In genomic region chr11:67613960-67614715, GRCh38 we compare ENCODE assay signal across 1 cellular context.
A peak's percentile ranks its signal among the peaks of the same experiment; 100 is the strongest.
TF ChIP-seq lines count a peak whose summit lies in the region.

No MANE protein-coding gene starts in this region.

TF ChIP-seq in GM12878, 131 proteins besides CTCF, POLR2A, EP300 and RAD21 (continues in another document):
- no peak; the same call in 1 of the 2 replicates for TF ChIP-seq FOXK2 (IDR thresholded peaks at IDR 0.05)
- TF ChIP-seq NBN (IDR thresholded peaks at IDR 0.05) = peak; percentile 97
- no peak for TF ChIP-seq KDM1A (IDR thresholded peaks at IDR 0.05; ENCODE audit: borderline replicate concordance)
- no peak for TF ChIP-seq FOXM1 (IDR thresholded peaks at IDR 0.05; ENCODE audit: low read depth, low read length)
- peak; percentile 37; the same call in 1 of the 2 replicates for TF ChIP-seq NR2F1 (conservative IDR thresholded peaks at IDR 0.05)
- no peak for TF ChIP-seq BRCA1 (IDR thresholded peaks at IDR 0.05; ENCODE audit: low read depth, low read length)
- TF ChIP-seq NFXL1 (IDR thresholded peaks at IDR 0.05; ENCODE audit: borderline replicate concordance) = peak; percentile 84
- TF ChIP-seq YY1 (IDR thresholded peaks at IDR 0.05; ENCODE audit: low read depth, low read length) = peak; percentile 94
- peak; percentile 12; the same call in 1 of the 2 replicates for TF ChIP-seq ZNF592 (IDR thresholded peaks at IDR 0.05)
- no peak for TF ChIP-seq MXI1 (IDR thresholded peaks at IDR 0.05; ENCODE audit: low read depth, low read length)
- TF ChIP-seq ZBTB4 (CRISPR knock-in tag; IDR thresholded peaks at IDR 0.05) = no peak
- TF ChIP-seq IRF5 (IDR thresholded peaks at IDR 0.05; ENCODE audit: borderline replicate concordance) = no peak
- no peak for TF ChIP-seq REST (IDR thresholded peaks at IDR 0.05; ENCODE audit: low read depth, low read length)
- peak; percentile 94 for TF ChIP-seq IKZF1 (conservative IDR thresholded peaks at IDR 0.05)
- TF ChIP-seq WRNIP1 (IDR thresholded peaks at IDR 0.05; ENCODE audit: borderline replicate concordance, low read depth, low read length) = no peak
- peak; percentile 75 for TF ChIP-seq RUNX3 (IDR thresholded peaks at IDR 0.05; ENCODE audit: low read length)
- TF ChIP-seq PAX5 (IDR thresholded peaks at IDR 0.05; ENCODE audit: borderline replicate concordance, low read depth, low read length) = peak; percentile 72; the same call in 1 of the 2 replicates
- TF ChIP-seq RELA (IDR thresholded peaks at IDR 0.05; ENCODE audit: borderline replicate concordance, partially characterized antibody) = peak; percentile 98
- TF ChIP-seq SIN3A (IDR thresholded peaks at IDR 0.05; ENCODE audit: low read depth, low read length) = peak; percentile 58; the same call in 1 of the 2 replicates
- no peak for TF ChIP-seq NR2C2 (IDR thresholded peaks at IDR 0.05; ENCODE audit: borderline replicate concordance, control insufficient read depth, insufficient read length, low read depth)
- no peak for TF ChIP-seq BCL11A (IDR thresholded peaks at IDR 0.05; ENCODE audit: low read depth, low read length)
- no peak for TF ChIP-seq MEF2A (IDR thresholded peaks at IDR 0.05; ENCODE audit: insufficient read depth, low read depth, low read length)
- no peak for TF ChIP-seq ZSCAN29 (IDR thresholded peaks at IDR 0.05)
- TF ChIP-seq SUPT20H (IDR thresholded peaks at IDR 0.05; ENCODE audit: borderline replicate concordance, control insufficient read depth, low read depth, low read length) = no peak
- TF ChIP-seq ZBTB33 (IDR thresholded peaks at IDR 0.05) = no peak
- peak; percentile 90 for TF ChIP-seq IKZF2 (IDR thresholded peaks at IDR 0.05)
- TF ChIP-seq USF2 (IDR thresholded peaks at IDR 0.05; ENCODE audit: borderline replicate concordance, low read depth, low read length) = no peak
- TF ChIP-seq PRDM15 (CRISPR knock-in tag; IDR thresholded peaks at IDR 0.05) = no peak
- no peak for TF ChIP-seq ELK1 (IDR thresholded peaks at IDR 0.05; ENCODE audit: low read depth, low read length)
- no peak for TF ChIP-seq ETV6 (conservative IDR thresholded peaks at IDR 0.05 in 1 of 2, IDR thresholded peaks at IDR 0.05 in 1 of 2; ENCODE audit: borderline replicate concordance in 1 of 2, low read depth in 1 of 2)
- TF ChIP-seq EGR1 (IDR thresholded peaks at IDR 0.05; ENCODE audit: borderline replicate concordance in 1 of 2, low read depth in 2 of 2, low read length in 2 of 2) = peak in 1 of 2 experiments; percentile 28; a peak in 1 of 3 replicates
- TF ChIP-seq BHLHE40 (IDR thresholded peaks at IDR 0.05; ENCODE audit: borderline replicate concordance in 1 of 2, low read depth in 2 of 2, low read length in 1 of 2) = peak in 1 of 2 experiments; percentile 55; a peak in 1 of 4 replicates
- no peak for TF ChIP-seq USF1 (IDR thresholded peaks at IDR 0.05; ENCODE audit: borderline replicate concordance, extremely low read length, insufficient read depth, low read depth, low read length)
